Comparison of ENCODE assay signal across 19 cellular contexts in the genomic region with DNA sequence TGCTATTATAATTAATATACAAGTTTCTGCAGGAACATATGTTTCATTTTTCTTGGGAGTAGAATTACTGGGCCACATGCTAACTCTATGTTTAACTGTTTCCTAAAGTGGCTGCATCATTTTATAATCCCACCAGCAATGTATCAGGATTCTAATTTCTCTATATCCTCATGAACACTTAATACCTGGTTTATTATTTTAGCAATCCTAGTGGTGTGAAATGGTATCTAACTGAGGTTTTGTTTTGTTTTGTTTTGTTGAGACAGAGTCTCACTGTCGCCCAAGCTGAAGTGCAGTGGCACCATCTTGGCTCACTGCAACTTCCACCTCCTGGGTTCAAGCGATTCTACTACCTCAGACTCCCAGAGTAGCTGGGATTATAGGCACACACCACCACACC.
"Had no signal": no experiment of that assay in that cellular context is flagged by ENCODE, and none has a peak within 500 bp of the region (broad histone marks: within the 10 kb centered on the region; RNA-seq: fewer than 3 reads in every experiment).

No MANE protein-coding gene starts in this region.

- DNase-seq: activated CD4-positive, alpha-beta memory T cell treated with anti-CD3 and anti-CD28 coated beads, Interleukin-2, amount 10 ng/mL, durations not matched to agents 7 days and 5 days; activated CD4-positive, alpha-beta T cell treated with anti-CD3 and anti-CD28 coated beads for 36 hours; activated CD4-positive, alpha-beta T cell treated with anti-CD3 and anti-CD28 coated beads, Interleukin-2, amount 50 U/mL, for 1 hour; activated CD4-positive, CD25-positive, alpha-beta regulatory T cell; activated naive CD4-positive, alpha-beta T cell treated with anti-CD3 and anti-CD28 coated beads, Interleukin-2, amount 50 U/mL, for 16 hours; activated naive CD8-positive, alpha-beta T cell treated with anti-CD3 and anti-CD28 coated beads, Interleukin-2, amount 10 ng/mL, durations not matched to agents 7 days and 5 days; activated T-cell treated with anti-CD3 and anti-CD28 coated beads, Interleukin-2, amount 50 U/mL, for 72 hours; adrenal gland; anterior cingulate cortex; MM.1S; NCI-H146; NCI-H187 treated with DMSO at 0.1 percent for 48 hours; NCI-H2081 treated with DMSO at 0.1 percent for 48 hours; NCI-H446; NCI-H524; SHP77; T-helper 17 cell; T-helper 9 cell had no signal

- H3K9me3 Mint-ChIP-seq: activated CD4-positive, alpha-beta memory T cell treated with anti-CD3 and anti-CD28 coated beads, Interleukin-2, amount 10 ng/mL, durations not matched to agents 7 days and 5 days; activated naive CD8-positive, alpha-beta T cell treated with anti-CD3 and anti-CD28 coated beads, Interleukin-2, amount 10 ng/mL, durations not matched to agents 7 days and 5 days; activated T-cell treated with anti-CD3 and anti-CD28 coated beads, Interleukin-2, amount 50 U/mL, for 72 hours had no signal

- H3K27me3 Mint-ChIP-seq: activated CD4-positive, alpha-beta memory T cell treated with anti-CD3 and anti-CD28 coated beads, Interleukin-2, amount 10 ng/mL, durations not matched to agents 7 days and 5 days; activated CD4-positive, alpha-beta T cell treated with anti-CD3 and anti-CD28 coated beads for 36 hours; activated naive CD8-positive, alpha-beta T cell treated with anti-CD3 and anti-CD28 coated beads, Interleukin-2, amount 10 ng/mL, durations not matched to agents 7 days and 5 days; T-helper 17 cell had no signal

- H3K4me3 Mint-ChIP-seq: activated CD4-positive, alpha-beta memory T cell treated with anti-CD3 and anti-CD28 coated beads, Interleukin-2, amount 10 ng/mL, durations not matched to agents 7 days and 5 days; activated CD4-positive, alpha-beta T cell treated with anti-CD3 and anti-CD28 coated beads for 36 hours; activated naive CD8-positive, alpha-beta T cell treated with anti-CD3 and anti-CD28 coated beads, Interleukin-2, amount 10 ng/mL, durations not matched to agents 7 days and 5 days; activated T-cell treated with anti-CD3 and anti-CD28 coated beads, Interleukin-2, amount 50 U/mL, for 72 hours; T-helper 17 cell had no signal

- H3K4me3 ChIP-seq: adrenal gland, SJSA1 had no signal

- ATAC-seq: activated CD4-positive, alpha-beta T cell treated with anti-CD3 and anti-CD28 coated beads for 36 hours; activated T-cell treated with anti-CD3 and anti-CD28 coated beads, Interleukin-2, amount 50 U/mL, for 72 hours; T-helper 17 cell had no signal

- H3K27ac Mint-ChIP-seq: activated CD4-positive, alpha-beta memory T cell treated with anti-CD3 and anti-CD28 coated beads, Interleukin-2, amount 10 ng/mL, durations not matched to agents 7 days and 5 days; activated CD4-positive, alpha-beta T cell treated with anti-CD3 and anti-CD28 coated beads for 36 hours; activated naive CD8-positive, alpha-beta T cell treated with anti-CD3 and anti-CD28 coated beads, Interleukin-2, amount 10 ng/mL, durations not matched to agents 7 days and 5 days; activated T-cell treated with anti-CD3 and anti-CD28 coated beads, Interleukin-2, amount 50 U/mL, for 72 hours; T-helper 17 cell had no signal

- H3K27ac ChIP-seq: adrenal gland, SJSA1 had no signal
